In the genomic region with DNA sequence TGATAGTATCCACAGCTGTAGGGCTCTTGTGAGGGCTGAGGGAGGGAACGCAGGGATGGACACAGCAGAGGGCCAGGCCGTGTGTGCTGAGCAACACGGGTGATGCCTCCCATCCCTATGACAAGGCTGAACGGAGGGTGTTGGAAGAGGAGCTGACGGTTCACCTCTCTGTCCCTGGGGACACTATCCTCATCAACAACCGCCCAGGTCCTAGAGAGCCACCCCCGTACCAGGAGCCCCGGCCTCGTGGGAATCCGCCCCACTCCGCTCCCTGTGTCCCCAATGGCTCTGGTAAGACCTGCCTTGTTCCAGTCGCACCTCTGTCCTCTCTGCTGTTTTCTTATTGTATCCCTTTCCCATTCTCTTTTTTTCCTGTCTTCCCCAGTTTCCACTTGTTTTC, we compare ENCODE assay signal across 19 cellular contexts. TPM values are rescaled to one million over a fixed set of nuclear protein-coding genes. Genes with fewer than 3 reads are reported as not detected.
DNase-seq lines count a peak whose midpoint lies in the region; ATAC-seq, FAIRE-seq and TF ChIP-seq lines count a peak whose summit lies in the region.
"Had no signal": no experiment of that assay in that cellular context is flagged by ENCODE, and none has a peak within 500 bp of the region (broad histone marks: within the 10 kb centered on the region; RNA-seq: fewer than 3 reads in every experiment).

No MANE protein-coding gene starts in this region.

- H4K91ac ChIP-seq in neuronal stem cell (ENCODE audit: low read depth, low read length, poor library complexity) = no peak overlapping the region

- no peaks in the 10 kb centered on the region for H3K36me3 Mint-ChIP-seq in activated naive CD4-positive, alpha-beta T cell treated with anti-CD3 and anti-CD28 coated beads, Interleukin-2, amount 10 ng/mL, durations not matched to agents 7 days and 5 days

- FAIRE-seq in bronchial epithelial cell (lab: Jason Lieb, UNC) (peak; percentile 73), GM19239 (lab: Jason Lieb, UNC) (no peak)
- FAIRE-seq: GM12878, GM18507 had no signal

- H3K27ac Mint-ChIP-seq in activated naive CD4-positive, alpha-beta T cell treated with anti-CD3 and anti-CD28 coated beads, Interleukin-2, amount 10 ng/mL, durations not matched to agents 7 days and 5 days = no peak overlapping the region
- H3K27ac Mint-ChIP-seq: GM23338 had no signal

- H3K23ac ChIP-seq in neuronal stem cell (ENCODE audit: low read depth, low read length, poor library complexity) = peak overlapping the region; percentile 77

- H3K18ac ChIP-seq in neuronal stem cell (ENCODE audit: low read length) = no peak overlapping the region

- peaks cover 33% of the 10 kb centered on the region for H3K79me1 ChIP-seq in neuronal stem cell (ENCODE audit: low read depth, low read length)

- no peaks in the 10 kb centered on the region for H4K20me1 ChIP-seq in SK-N-SH (ENCODE audit: insufficient read depth)

- H2BK15ac ChIP-seq in neuronal stem cell (ENCODE audit: low read length) = no peak overlapping the region

- no peaks in the 10 kb centered on the region for H3K4me1 Mint-ChIP-seq in activated naive CD4-positive, alpha-beta T cell treated with anti-CD3 and anti-CD28 coated beads, Interleukin-2, amount 10 ng/mL, durations not matched to agents 7 days and 5 days

- POLR2A ChIA-PET in SK-N-SH (lab: Yijun Ruan, JAX) = no interaction called here

- no peak overlapping the region for H4K8ac ChIP-seq in neuronal stem cell (ENCODE audit: low read depth, low read length)

- H2BK5ac ChIP-seq in neuronal stem cell (ENCODE audit: low read length) = no peak overlapping the region

- no peaks in the 10 kb centered on the region for H3K27me3 ChIP-seq in SK-N-SH (ENCODE audit: insufficient read depth)
- no peaks in the 10 kb centered on the region for H3K27me3 ChIP-seq in bronchial epithelial cell (ENCODE audit: control insufficient read depth, insufficient read depth, low read length)
- H3K27me3 ChIP-seq in neuronal stem cell (ENCODE audit: control insufficient read depth in 3 of 3, insufficient read depth in 3 of 3, low read depth in 1 of 3, low read length in 3 of 3) = no peaks in the 10 kb centered on the region
- H3K27me3 ChIP-seq: BLaER1 treated with 17β-estradiol and CSF1 and Interleukin-3, amounts not matched to agents 10 nM and 100 nM had no signal

- ATAC-seq in SK-N-SH treated with all-trans-retinoic acid at 6 μM for 48 hours (no peak), HG02678 (IDR thresholded peaks at IDR 0.05; ENCODE audit: unreplicated experiment) (no peak)
- ATAC-seq: GM12878, GM23338 had no signal

- no peaks in the 10 kb centered on the region for H3F3A ChIP-seq in SK-N-SH (replicated peaks; ENCODE audit: insufficient read depth)

- no peak for TF ChIP-seq RAD21 in SK-N-SH (IDR thresholded peaks at IDR 0.05; ENCODE audit: low read length)

- H3K4me1 ChIP-seq in SK-N-SH (ENCODE audit: control insufficient read depth in 1 of 2, insufficient read depth in 2 of 2, low read depth in 1 of 2, low read length in 1 of 2) (peaks cover 0 to 6% of the 10 kb centered on the region in 2 experiments; a peak in 1 of 4 replicates), neuronal stem cell (ENCODE audit: control insufficient read depth in 2 of 2, insufficient read depth in 1 of 2, low read depth in 1 of 2, low read length in 2 of 2) (peaks cover 0 to 26% of the 10 kb centered on the region in 2 donors)
- H3K4me1 ChIP-seq: HAP-1 had no signal

- peaks cover 12% of the 10 kb centered on the region for H3K27me3 Mint-ChIP-seq in activated naive CD4-positive, alpha-beta T cell treated with anti-CD3 and anti-CD28 coated beads, Interleukin-2, amount 10 ng/mL, durations not matched to agents 7 days and 5 days

- H2BK120ac ChIP-seq in neuronal stem cell (ENCODE audit: low read depth, low read length) = no peak overlapping the region

- TF ChIP-seq CTCF in SK-N-SH (IDR thresholded peaks at IDR 0.05) = no peak
- no peak for TF ChIP-seq CTCF in bronchial epithelial cell (IDR thresholded peaks at IDR 0.05; ENCODE audit: insufficient read depth, low read length, severe bottlenecking)

- H3K4ac ChIP-seq in neuronal stem cell (ENCODE audit: low read length) = no peak overlapping the region

- H2BK12ac ChIP-seq in neuronal stem cell (ENCODE audit: low read length) = no peak overlapping the region

- no peak for TF ChIP-seq EP300 in SK-N-SH (IDR thresholded peaks at IDR 0.05; ENCODE audit: borderline replicate concordance in 1 of 2, low read depth in 1 of 2, low read length in 1 of 2)

- peak; percentile 24 for DNase-seq in SK-N-SH
- DNase-seq in bronchial epithelial cell (ENCODE audit: low read depth) = no peak
- DNase-seq in neuronal stem cell (ENCODE audit: low spot score) = no peak
- no peak for DNase-seq in substantia nigra (lab: John Stamatoyannopoulos, UW)
- DNase-seq in GM19239 (ENCODE audit: insufficient read length, low spot score) = no peak
- DNase-seq in activated naive CD4-positive, alpha-beta T cell treated with anti-CD3 and anti-CD28 coated beads, Interleukin-2, amount 10 ng/mL, durations not matched to agents 7 days and 5 days = no peak
- DNase-seq: CD4-positive, CD25-positive, alpha-beta regulatory T cell; DMS 273 treated with DMSO at 0.1 percent for 48 hours had no signal

- peaks cover 14% of the 10 kb centered on the region; the same call in 1 of the 2 replicates for H3K79me2 ChIP-seq in SK-N-SH (ENCODE audit: insufficient read depth)

- no peaks in the 10 kb centered on the region for H3K9me3 Mint-ChIP-seq in activated naive CD4-positive, alpha-beta T cell treated with anti-CD3 and anti-CD28 coated beads, Interleukin-2, amount 10 ng/mL, durations not matched to agents 7 days and 5 days
- H3K9me3 Mint-ChIP-seq: CD4-positive, CD25-positive, alpha-beta regulatory T cell; GM23338 had no signal

- H3K27ac ChIP-seq in SK-N-SH (ENCODE audit: low read depth in 2 of 2, low read length in 1 of 2) = no peak overlapping the region
- H3K27ac ChIP-seq in neuronal stem cell (replicated peaks; ENCODE audit: low read length) = no peak overlapping the region
- peak overlapping the region; percentile 24 for H3K27ac ChIP-seq in substantia nigra (ENCODE audit: low read depth, low read length, poor library complexity, severe bottlenecking)
- H3K27ac ChIP-seq: 22Rv1; BLaER1 treated with 17β-estradiol and CSF1 and Interleukin-3, amounts not matched to agents 10 nM and 100 nM had no signal

- WGBS in SK-N-SH (ENCODE audit: low lambda C conversion rate) = 98% methylated on average over 7 of the region's 12 CpGs
- WGBS in neuronal stem cell (ENCODE audit: extremely low coverage in 2 of 2, insufficient read length in 2 of 2, insufficient replicate concordance in 1 of 2), 2 donors = no CpG with 5 or more reads among the region's 12 CpGs

- H2AK5ac ChIP-seq in neuronal stem cell (ENCODE audit: low read depth, low read length) = no peak overlapping the region

- H3K4me3 ChIP-seq in SK-N-SH (ENCODE audit: low read depth in 2 of 2, low read length in 1 of 2) (no peak overlapping the region), bronchial epithelial cell (ENCODE audit: low read depth, low read length) (no peak overlapping the region), neuronal stem cell (ENCODE audit: low read length in 2 of 2) (no peak overlapping the region)
- H3K4me3 ChIP-seq: BLaER1 treated with 17β-estradiol and CSF1 and Interleukin-3, amounts not matched to agents 10 nM and 100 nM; GM12878; GM23338; HAP-1 had no signal

- H3K9me2 ChIP-seq in SK-N-SH = no peaks in the 10 kb centered on the region

- CTCF ChIA-PET in SK-N-SH (lab: Yijun Ruan, JAX) = no interaction called here
- CTCF ChIA-PET in activated naive CD4-positive, alpha-beta T cell treated with anti-CD3 and anti-CD28 coated beads, Interleukin-2, amount 10 ng/mL, durations not matched to agents 7 days and 5 days (lab: Charles Lee) = interaction anchor here (0.6 kb wide), 1 partner anchor 66 kb away, joined by 3 read pairs; no protein-coding TSS in a partner anchor

- H2AFZ ChIP-seq in SK-N-SH (ENCODE audit: low read depth) = no peak overlapping the region
- no peak overlapping the region for H2AFZ ChIP-seq in neuronal stem cell (ENCODE audit: low read length)
- H2AFZ ChIP-seq: GM23338 had no signal

- no peak overlapping the region for H3K9ac ChIP-seq in SK-N-SH
- H3K9ac ChIP-seq in neuronal stem cell (ENCODE audit: low read depth, low read length, poor library complexity) = no peak overlapping the region
- H3K9ac ChIP-seq: BLaER1 treated with 17β-estradiol and CSF1 and Interleukin-3, amounts not matched to agents 10 nM and 100 nM had no signal

- no peak overlapping the region for H3K4me3 Mint-ChIP-seq in activated naive CD4-positive, alpha-beta T cell treated with anti-CD3 and anti-CD28 coated beads, Interleukin-2, amount 10 ng/mL, durations not matched to agents 7 days and 5 days
- H3K4me3 Mint-ChIP-seq: CD4-positive, CD25-positive, alpha-beta regulatory T cell; GM23338 had no signal

- no peaks in the 10 kb centered on the region for H3K9me3 ChIP-seq in SK-N-SH
- no peaks in the 10 kb centered on the region for H3K9me3 ChIP-seq in neuronal stem cell (replicated peaks in 1 of 2; ENCODE audit: control insufficient read depth in 2 of 2, insufficient read depth in 1 of 2, low read depth in 1 of 2, low read length in 2 of 2)
- H3K9me3 ChIP-seq: BLaER1 treated with 17β-estradiol and CSF1 and Interleukin-3, amounts not matched to agents 10 nM and 100 nM; HAP-1 had no signal

- H3K36me3 ChIP-seq in SK-N-SH (replicated peaks in 1 of 2; ENCODE audit: control insufficient read depth in 1 of 2, insufficient read depth in 2 of 2, low read length in 1 of 2) (peaks cover 10 to 71% of the 10 kb centered on the region in 2 experiments), bronchial epithelial cell (ENCODE audit: control insufficient read depth, insufficient read depth, low read length) (peaks cover 74% of the 10 kb centered on the region), neuronal stem cell (replicated peaks in 1 of 2; ENCODE audit: control insufficient read depth in 2 of 2, insufficient read depth in 2 of 2, low read length in 2 of 2) (peaks cover 84 to 100% of the 10 kb centered on the region in 2 donors)

- H3K4me2 ChIP-seq in SK-N-SH (no peak overlapping the region), neuronal stem cell (ENCODE audit: insufficient read depth, low read length, poor library complexity, severe bottlenecking) (no peak overlapping the region)
- H3K4me2 ChIP-seq: BLaER1 treated with 17β-estradiol and CSF1 and Interleukin-3, amounts not matched to agents 10 nM and 100 nM; GM23338 had no signal

- H3K14ac ChIP-seq in neuronal stem cell (ENCODE audit: low read length) = no peak overlapping the region

RNA-seq across cellular contexts. Expression of gene DDR1, which starts 10.1 kb away (rescaled TPM):
- polyA plus RNA-seq in SK-N-SH (2012; rRNA removed) = 40.2 and 52.8 TPM in 2 replicates
- polyA plus RNA-seq in SK-N-SH (2012; cell fraction: cytosol; rRNA removed) = 32.1 and 42.6 TPM in 2 replicates
- polyA plus RNA-seq in SK-N-SH (2012; cell fraction: nucleus; rRNA removed) = 82.7 and 101 TPM in 2 replicates
- total RNA-seq in bronchial epithelial cell = 149 and 194 TPM in 2 replicates
- polyA plus RNA-seq in neuronal stem cell (2013, experiment 1 of 2) = 144 TPM
- polyA plus RNA-seq in neuronal stem cell (2013, experiment 2 of 2) = 140 TPM

RNA-seq across cellular contexts. Expression of gene GTF2H4, which starts 13.6 kb away (rescaled TPM):
- 30.7 and 34.9 TPM in 2 replicates for polyA plus RNA-seq in SK-N-SH (2012; rRNA removed)
- 17.5 and 22.3 TPM in 2 replicates for polyA plus RNA-seq in SK-N-SH (2012; cell fraction: cytosol; rRNA removed)
- polyA plus RNA-seq in SK-N-SH (2012; cell fraction: nucleus; rRNA removed) = 116 and 138 TPM in 2 replicates
- total RNA-seq in bronchial epithelial cell = 10.0 and 10.6 TPM in 2 replicates
- polyA plus RNA-seq in neuronal stem cell (2013, experiment 1 of 2) = 54.0 TPM
- polyA plus RNA-seq in neuronal stem cell (2013, experiment 2 of 2) = 54.9 TPM

RNA-seq across cellular contexts. Expression of gene VARS2, which starts 19.7 kb away (rescaled TPM):
- polyA plus RNA-seq in SK-N-SH (2012; rRNA removed) = 31.2 TPM in 2 replicates
- 10.5 and 13.7 TPM in 2 replicates for polyA plus RNA-seq in SK-N-SH (2012; cell fraction: cytosol; rRNA removed)
- 139 and 142 TPM in 2 replicates for polyA plus RNA-seq in SK-N-SH (2012; cell fraction: nucleus; rRNA removed)
- total RNA-seq in bronchial epithelial cell = 24.6 and 26.3 TPM in 2 replicates
- polyA plus RNA-seq in neuronal stem cell (2013, experiment 1 of 2) = 25.0 TPM
- 24.8 TPM for polyA plus RNA-seq in neuronal stem cell (2013, experiment 2 of 2)

RNA-seq across cellular contexts. Expression of gene SFTA2, which starts 37.6 kb away (rescaled TPM):
- polyA plus RNA-seq in SK-N-SH (2012; rRNA removed) = not detected in 2 replicates
- polyA plus RNA-seq in SK-N-SH (2012; cell fraction: cytosol; rRNA removed) = not detected in 2 replicates
- 0.09 TPM in 1 of 2 replicates, not detected in the other for polyA plus RNA-seq in SK-N-SH (2012; cell fraction: nucleus; rRNA removed)
- total RNA-seq in bronchial epithelial cell = not detected in 2 replicates
- polyA plus RNA-seq in neuronal stem cell (2013, experiment 1 of 2) = not detected
- polyA plus RNA-seq in neuronal stem cell (2013, experiment 2 of 2) = not detected
- total RNA-seq: CD4-positive, CD25-positive, alpha-beta regulatory T cell; Daoy; G401; GM23338; HT1080 had no signal
- polyA plus RNA-seq: GM23338 had no signal

RNA-seq across cellular contexts. Expression of gene MUCL3, which starts 46.4 kb away (rescaled TPM):
- not detected in 2 replicates for polyA plus RNA-seq in SK-N-SH (2012; rRNA removed)
- polyA plus RNA-seq in SK-N-SH (2012; cell fraction: cytosol; rRNA removed) = 0.01 TPM in 2 replicates
- not detected in 2 replicates for polyA plus RNA-seq in SK-N-SH (2012; cell fraction: nucleus; rRNA removed)
- total RNA-seq in bronchial epithelial cell = under 0.01 TPM in 1 of 2 replicates, not detected in the other
- 0.29 TPM for polyA plus RNA-seq in neuronal stem cell (2013, experiment 1 of 2)
- 0.24 TPM for polyA plus RNA-seq in neuronal stem cell (2013, experiment 2 of 2)
- total RNA-seq: CD4-positive, CD25-positive, alpha-beta regulatory T cell; Daoy; G401; GM23338; HT1080 had no signal
- polyA plus RNA-seq: CD4-positive, CD25-positive, alpha-beta regulatory T cell had no signal
